ENCODE assay signal across 21 cellular contexts in genomic region chrX:82648062-82648461, GRCh38.
DNase-seq lines count a peak whose midpoint lies in the region; ATAC-seq and TF ChIP-seq lines count a peak whose summit lies in the region.
"Had no signal": no experiment of that assay in that cellular context is flagged by ENCODE, and none has a peak within 500 bp of the region (broad histone marks: within the 10 kb centered on the region; RNA-seq: fewer than 3 reads in every experiment).

No MANE protein-coding gene starts in this region.

- intact Hi-C loops in Panc1 (cut with micrococcal nuclease; ENCODE audit: unreplicated experiment) (no loop called here), tibial artery (cut with DNase I; ENCODE audit: low total_unique reads) (no loop called here), adrenal gland (cut with DNase I) (no loop called here), mucosa of descending colon (cut with DNase I, micrococcal nuclease) (no loop called here)

- CTCF ChIA-PET in Panc1 (lab: Charles Lee) = interaction anchor here (0.6 kb wide), 1 partner anchor 430 kb away, joined by 3 read pairs; no protein-coding TSS in a partner anchor

- no peak for TF ChIP-seq POLR2A in adrenal gland (IDR thresholded peaks at IDR 0.05)

- WGBS in adrenal gland, 4 donors = 58 to 74% (median 73%) methylated on average over 2 of the region's 2 CpGs

- ATAC-seq in Panc1 = no peak
- ATAC-seq in mucosa of descending colon = no peak
- ATAC-seq in GM19455 (IDR thresholded peaks at IDR 0.05; ENCODE audit: unreplicated experiment) = no peak
- ATAC-seq: activated CD8-positive, alpha-beta T cell treated with anti-CD3 and anti-CD28 coated beads for 36 hours; activated T-cell treated with anti-CD3 and anti-CD28 coated beads, Interleukin-2, amount 50 U/mL, for 4 hours; CD8-positive, alpha-beta T cell; effector memory CD8-positive, alpha-beta T cell; left lobe of liver; sciatic nerve; T-helper 17 cell had no signal

- no TSS peak for BruUV-seq in Panc1 (replicated peaks; lab: Mats Ljungman, UMichigan)

- H3K4me1 ChIP-seq in Panc1 (ENCODE audit: control insufficient read depth, insufficient read depth, low read length) (no peaks in the 10 kb centered on the region), tibial artery (no peaks in the 10 kb centered on the region), adrenal gland (replicated peaks in 1 of 2) (no peaks in the 10 kb centered on the region), mucosa of descending colon (ENCODE audit: low read depth) (no peaks in the 10 kb centered on the region)
- H3K4me1 ChIP-seq: uterus had no signal

- no peaks in the 10 kb centered on the region for H3K9me3 ChIP-seq in Panc1 (ENCODE audit: control insufficient read depth, insufficient read depth, low read depth, low read length)
- peaks cover 0 to 6% (median 0%) of the 10 kb centered on the region in 3 donors for H3K9me3 ChIP-seq in tibial artery
- no peaks in the 10 kb centered on the region for H3K9me3 ChIP-seq in adrenal gland (replicated peaks in 1 of 3)
- no peaks in the 10 kb centered on the region for H3K9me3 ChIP-seq in mucosa of descending colon

- H3K36me3 ChIP-seq in Panc1 (ENCODE audit: control insufficient read depth, insufficient read depth, low read length) (no peaks in the 10 kb centered on the region), tibial artery (no peaks in the 10 kb centered on the region), adrenal gland (replicated peaks in 1 of 2) (no peaks in the 10 kb centered on the region), mucosa of descending colon (ENCODE audit: low read depth) (no peaks in the 10 kb centered on the region)
- H3K36me3 ChIP-seq: uterus had no signal

- POLR2A ChIA-PET in Panc1 (lab: Charles Lee) = no interaction called here

- H3K27ac ChIP-seq in Panc1 (ENCODE audit: low read length) = no peak overlapping the region
- no peak overlapping the region for H3K27ac ChIP-seq in tibial artery
- H3K27ac ChIP-seq in adrenal gland = no peak overlapping the region
- H3K27ac ChIP-seq: uterus had no signal

- DNase-seq in NCI-H82 (lab: John Stamatoyannopoulos, UW) = peak; percentile 7
- no peak for DNase-seq in NCI-H82 treated with DMSO at 0.1 percent for 48 hours (lab: John Stamatoyannopoulos, UW; ENCODE audit: unreplicated experiment)
- DNase-seq in Panc1 (ENCODE audit: low read depth, low spot score) = no peak
- DNase-seq in epithelial cell of esophagus (ENCODE audit: low read depth) = peak; percentile 18
- no peak for DNase-seq in tibial artery
- no peak for DNase-seq in adrenal gland
- DNase-seq in mucosa of descending colon = no peak
- DNase-seq: activated B cell treated with CpG ODN at 0.5 μM for 24 hours; activated CD8-positive, alpha-beta T cell treated with anti-CD3 and anti-CD28 coated beads for 36 hours; activated T-cell treated with anti-CD3 and anti-CD28 coated beads, Interleukin-2, amount 50 U/mL, for 4 hours; caudate nucleus; CD8-positive, alpha-beta T cell; effector memory CD8-positive, alpha-beta T cell; NK-92 treated with Interleukin-12 subunit alpha and Interleukin-12 subunit beta, amount 100 ng/mL, for 24 hours; Right ventricle myocardium superior; stimulated activated CD4-positive, alpha-beta T cell treated with anti-CD3 and anti-CD28 coated beads, Interleukin-1b, Interleukin-23, amount 100 ng/mL, for 48 hours; T-helper 17 cell; uterus had no signal

- in situ Hi-C loops in Panc1 (cut with HindIII; ENCODE audit: low pct_unique_long_range_greater_than_20kb, low sequenced_read_pairs) = no loop called here

- no peak overlapping the region for H3K4me3 ChIP-seq in Panc1 (ENCODE audit: low read depth in 2 of 2, low read length in 2 of 2)
- no peak overlapping the region for H3K4me3 ChIP-seq in epithelial cell of esophagus (ENCODE audit: low read length)
- H3K4me3 ChIP-seq in tibial artery = no peak overlapping the region
- no peak overlapping the region for H3K4me3 ChIP-seq in adrenal gland
- no peak overlapping the region for H3K4me3 ChIP-seq in mucosa of descending colon
- H3K4me3 ChIP-seq: uterus had no signal

- H3K27me3 ChIP-seq in Panc1 (ENCODE audit: control insufficient read depth, insufficient read depth, low read length) = no peaks in the 10 kb centered on the region
- no peaks in the 10 kb centered on the region for H3K27me3 ChIP-seq in tibial artery
- peaks cover 8% of the 10 kb centered on the region for H3K27me3 ChIP-seq in adrenal gland
- H3K27me3 ChIP-seq: uterus had no signal

- TF ChIP-seq CTCF in Panc1 (IDR thresholded peaks at IDR 0.05) (peak; percentile 9; the same call in 1 of the 2 replicates), epithelial cell of esophagus (IDR thresholded peaks at IDR 0.05; ENCODE audit: insufficient read depth, low read depth, low read length, missing control alignments) (peak; percentile 47), tibial artery (IDR thresholded peaks at IDR 0.05) (peak; percentile 39 to 41), adrenal gland (IDR thresholded peaks at IDR 0.05) (peak in 1 of 6 experiments; percentile 16), mucosa of descending colon (IDR thresholded peaks at IDR 0.05) (no peak)

Comparison
In these comparisons a context has a peak if more than half of its experiments do, and no peak if none do; other contexts are left out.
1. DNase-seq: peak in NCI-H82 (single experiment) and epithelial cell of esophagus (single experiment); none in NCI-H82 treated with DMSO at 0.1 percent for 48 hours (single experiment), Panc1 (single experiment), tibial artery (0 of 2), adrenal gland (0 of 7) and mucosa of descending colon (0 of 3).